In genomic region chr3:48464713-48465221, GRCh38 we compare ENCODE assay signal across 9 cellular contexts. TPM values are rescaled to one million over a fixed set of nuclear protein-coding genes. Genes with fewer than 3 reads are reported as not detected.
A peak's percentile ranks its signal among the peaks of the same experiment; 100 is the strongest.
DNase-seq lines count a peak whose midpoint lies in the region; ATAC-seq and TF ChIP-seq lines count a peak whose summit lies in the region.
"Had no signal": no experiment of that assay in that cellular context is flagged by ENCODE, and none has a peak within 500 bp of the region (broad histone marks: within the 10 kb centered on the region; RNA-seq: fewer than 3 reads in every experiment).

No MANE protein-coding gene starts in this region.

- CTCF ChIA-PET in activated CD4-positive, alpha-beta memory T cell treated with anti-CD3 and anti-CD28 coated beads, Interleukin-2, amount 10 ng/mL, durations not matched to agents 7 days and 5 days (lab: Charles Lee): interaction anchor here (1.8 to 2.9 kb wide), 2 partner anchors 29 to 94 kb away, joined by 6 to 10 read pairs; no protein-coding TSS in a partner anchor

- DNase-seq in DND-41 (no peak), gastrocnemius medialis (no peak), NCI-H526 treated with DMSO at 0.1 percent for 48 hours (lab: John Stamatoyannopoulos, UW) (no peak), NCI-H1930 (lab: John Stamatoyannopoulos, UW) (no peak)
- no peak for DNase-seq in activated CD4-positive, alpha-beta memory T cell treated with anti-CD3 and anti-CD28 coated beads, Interleukin-2, amount 10 ng/mL, durations not matched to agents 7 days and 5 days
- no peak for DNase-seq in stimulated activated CD4-positive, alpha-beta T cell treated with anti-CD3 and anti-CD28 coated beads, Interleukin-4, amount 100 ng/mL, for 1 hour
- DNase-seq: activated B cell treated with CpG ODN at 0.5 μM for 24 hours had no signal

- no peaks in the 10 kb centered on the region for H3K9me3 Mint-ChIP-seq in activated CD4-positive, alpha-beta memory T cell treated with anti-CD3 and anti-CD28 coated beads, Interleukin-2, amount 10 ng/mL, durations not matched to agents 7 days and 5 days
- H3K9me3 Mint-ChIP-seq: activated B cell treated with CpG ODN at 0.5 μM for 24 hours had no signal

- H3K4me2 ChIP-seq in DND-41 (ENCODE audit: insufficient read depth, low read length): no peak overlapping the region

- no peaks in the 10 kb centered on the region for H3K27me3 Mint-ChIP-seq in activated CD4-positive, alpha-beta memory T cell treated with anti-CD3 and anti-CD28 coated beads, Interleukin-2, amount 10 ng/mL, durations not matched to agents 7 days and 5 days
- H3K27me3 Mint-ChIP-seq: activated B cell treated with CpG ODN at 0.5 μM for 24 hours had no signal

- H3K4me3 ChIP-seq in DND-41 (ENCODE audit: low read depth in 1 of 2, low read length in 2 of 2) (no peak overlapping the region), iPS-18a (ENCODE audit: low read length) (no peak overlapping the region), gastrocnemius medialis (no peak overlapping the region)

- TF ChIP-seq CTCF in DND-41 (IDR thresholded peaks at IDR 0.05; ENCODE audit: borderline replicate concordance, extremely low read depth, low read length, poor library complexity, severe bottlenecking) (no peak), gastrocnemius medialis (IDR thresholded peaks at IDR 0.05 in 4 of 5, conservative IDR thresholded peaks at IDR 0.05 in 1 of 5) (no peak)

- H3K27ac ChIP-seq in DND-41 (ENCODE audit: low read length): no peak overlapping the region
- peak overlapping the region; percentile 99 for H3K27ac ChIP-seq in iPS-18a (ENCODE audit: low read length)
- peak overlapping the region; percentile 99 to 100 (median 100) for H3K27ac ChIP-seq in gastrocnemius medialis

- intact Hi-C loops in gastrocnemius medialis (cut with DNase I; ENCODE audit: low total_unique reads): loop anchor here (1.0 to 5.0 kb wide), 4 partner anchors 43 to 223 kb away; partner anchors contain the start of genes NCKIPSD and UQCRC1

- H2AFZ ChIP-seq in DND-41 (ENCODE audit: low read depth, low read length): no peak overlapping the region

- H3K79me2 ChIP-seq in DND-41 (ENCODE audit: insufficient read depth, low read length): peaks cover 41% of the 10 kb centered on the region

- H3K4me3 Mint-ChIP-seq in activated CD4-positive, alpha-beta memory T cell treated with anti-CD3 and anti-CD28 coated beads, Interleukin-2, amount 10 ng/mL, durations not matched to agents 7 days and 5 days: no peak overlapping the region

- H3K4me1 ChIP-seq in DND-41 (ENCODE audit: insufficient read depth, low read length): peaks cover 47% of the 10 kb centered on the region
- peaks cover 17% of the 10 kb centered on the region for H3K4me1 ChIP-seq in iPS-18a (ENCODE audit: control insufficient read depth, low read depth, low read length)
- H3K4me1 ChIP-seq in gastrocnemius medialis: peaks cover 33 to 34% of the 10 kb centered on the region in 2 donors

- TF ChIP-seq POLR2A in gastrocnemius medialis (IDR thresholded peaks at IDR 0.05): no peak

- in situ Hi-C loops in gastrocnemius medialis (cut with MboI; ENCODE audit: low sequenced_read_pairs in 4 of 4): loop anchor here in 3 of 4 donors (5.0 to 10.0 kb wide), 3 partner anchors 80 to 93 kb away; partner anchors contain the start of gene PFKFB4 (in 1 of the 3)

- H3K27me3 ChIP-seq in DND-41 (ENCODE audit: insufficient read depth, low read length, poor library complexity): no peaks in the 10 kb centered on the region
- H3K27me3 ChIP-seq in iPS-18a (ENCODE audit: control insufficient read depth, insufficient read depth, low read length): no peaks in the 10 kb centered on the region
- no peaks in the 10 kb centered on the region for H3K27me3 ChIP-seq in gastrocnemius medialis

- 0 out of 2 replicates have a peak overlapping the region, but pooled peaks have one; percentile 68 for H3K9ac ChIP-seq in DND-41 (ENCODE audit: low read depth, low read length)
- H3K9ac ChIP-seq in iPS-18a (ENCODE audit: low read length): peak overlapping the region; percentile 86

- H3K9me3 ChIP-seq in DND-41 (ENCODE audit: insufficient read depth, low read length, severe bottlenecking) (no peaks in the 10 kb centered on the region), iPS-18a (ENCODE audit: control insufficient read depth, low read depth, low read length) (no peaks in the 10 kb centered on the region), gastrocnemius medialis (no peaks in the 10 kb centered on the region)

- peaks cover 20% of the 10 kb centered on the region; the same call in 1 of the 2 replicates for H4K20me1 ChIP-seq in DND-41 (ENCODE audit: insufficient read depth, low read length)

- peaks cover 48% of the 10 kb centered on the region for H3K4me1 Mint-ChIP-seq in activated CD4-positive, alpha-beta memory T cell treated with anti-CD3 and anti-CD28 coated beads, Interleukin-2, amount 10 ng/mL, durations not matched to agents 7 days and 5 days

- H3K36me3 ChIP-seq in DND-41 (ENCODE audit: insufficient read depth, low read length) (peaks cover 59% of the 10 kb centered on the region), iPS-18a (ENCODE audit: control insufficient read depth, low read depth, low read length) (peaks cover 39% of the 10 kb centered on the region), gastrocnemius medialis (peaks cover 0 to 32% of the 10 kb centered on the region in 2 donors)

- peaks cover 56% of the 10 kb centered on the region for H3K36me3 Mint-ChIP-seq in activated CD4-positive, alpha-beta memory T cell treated with anti-CD3 and anti-CD28 coated beads, Interleukin-2, amount 10 ng/mL, durations not matched to agents 7 days and 5 days (ENCODE audit: low read depth)

- POLR2A ChIA-PET in activated CD4-positive, alpha-beta memory T cell treated with anti-CD3 and anti-CD28 coated beads, Interleukin-2, amount 10 ng/mL, durations not matched to agents 7 days and 5 days (lab: Charles Lee): interaction anchor here (1.0 to 5.5 kb wide), 5 partner anchors 8 to 92 kb away, joined by 3 to 58 read pairs (median 20); partner anchors contain the start of genes ATRIP, CCDC51, PFKFB4 and SHISA5

- peak overlapping the region; percentile 94 for H3K27ac Mint-ChIP-seq in activated CD4-positive, alpha-beta memory T cell treated with anti-CD3 and anti-CD28 coated beads, Interleukin-2, amount 10 ng/mL, durations not matched to agents 7 days and 5 days

- ATAC-seq in DND-41 (ENCODE audit: insufficient read depth, low read depth) (no peak), gastrocnemius medialis (no peak), GM19023 (IDR thresholded peaks at IDR 0.05; ENCODE audit: unreplicated experiment) (no peak)

RNA-seq across cellular contexts. Expression of gene ATRIP, which starts 18.2 kb away (rescaled TPM):
- total RNA-seq in activated CD4-positive, alpha-beta memory T cell treated with anti-CD3 and anti-CD28 coated beads, Interleukin-2, amount 10 ng/mL, durations not matched to agents 7 days and 5 days: 10 to 100 TPM; 13.4 to 15.2 TPM
- total RNA-seq in gastrocnemius medialis: 1 to 10 TPM; 4.8 to 7.2 (median 7.0) TPM

RNA-seq across cellular contexts. Expression of gene TMA7, which starts 24.7 kb away (rescaled TPM):
- 100 to 1,000 TPM; 240 to 241 TPM for total RNA-seq in activated CD4-positive, alpha-beta memory T cell treated with anti-CD3 and anti-CD28 coated beads, Interleukin-2, amount 10 ng/mL, durations not matched to agents 7 days and 5 days
- total RNA-seq in gastrocnemius medialis: 100 to 1,000 TPM; 202 to 353 (median 294) TPM

RNA-seq across cellular contexts. Expression of gene CCDC51, which starts 24.8 kb away (rescaled TPM):
- 10 to 100 TPM; 14.9 to 17.5 TPM for total RNA-seq in activated CD4-positive, alpha-beta memory T cell treated with anti-CD3 and anti-CD28 coated beads, Interleukin-2, amount 10 ng/mL, durations not matched to agents 7 days and 5 days
- 10 to 100 TPM in 2 of 4 donors, 1 to 10 TPM in 2; 4.9 to 12.2 (median 9.9) TPM for total RNA-seq in gastrocnemius medialis

RNA-seq across cellular contexts. Expression of gene PLXNB1, which starts 34.9 kb away (rescaled TPM):
- 1 to 10 TPM; 1.7 to 1.9 TPM for total RNA-seq in activated CD4-positive, alpha-beta memory T cell treated with anti-CD3 and anti-CD28 coated beads, Interleukin-2, amount 10 ng/mL, durations not matched to agents 7 days and 5 days
- total RNA-seq in gastrocnemius medialis: 1 to 10 TPM; 2.8 to 7.2 (median 3.5) TPM

RNA-seq across cellular contexts. Expression of gene SHISA5, which starts 39.2 kb away (rescaled TPM):
- 100 to 1,000 TPM; 336 to 337 TPM for total RNA-seq in activated CD4-positive, alpha-beta memory T cell treated with anti-CD3 and anti-CD28 coated beads, Interleukin-2, amount 10 ng/mL, durations not matched to agents 7 days and 5 days
- total RNA-seq in gastrocnemius medialis: 10 to 100 TPM; 17.0 to 31.6 (median 23.4) TPM
